8 cellular contexts compared by ENCODE assay signal in the genomic region with DNA sequence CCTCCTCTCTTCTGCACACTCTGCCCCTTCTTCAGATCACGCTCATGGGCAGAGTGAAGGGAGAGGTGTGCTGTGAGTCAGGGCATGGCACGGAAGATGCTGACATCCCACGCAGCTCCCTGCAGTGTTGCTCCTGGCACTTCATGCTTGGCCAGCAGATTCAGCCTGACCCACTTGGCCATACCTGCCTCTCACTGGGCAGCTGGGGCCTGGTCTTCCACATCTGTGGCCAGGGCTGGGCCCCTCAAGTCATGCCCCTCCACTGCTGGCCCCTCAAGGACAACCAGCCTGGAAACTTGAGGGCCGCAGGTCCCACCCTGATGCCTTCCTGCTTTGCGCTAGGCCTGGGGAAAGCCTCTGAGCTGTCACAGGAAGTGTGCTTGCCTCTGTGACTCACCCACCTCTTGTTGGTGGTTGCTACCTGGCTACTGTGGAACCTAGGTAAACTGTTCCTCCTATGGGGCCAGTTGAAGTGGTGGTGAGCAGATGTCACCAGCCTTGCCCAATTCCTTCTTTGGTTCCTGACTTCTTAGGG. TPM values are rescaled to one million over a fixed set of nuclear protein-coding genes. Genes with fewer than 3 reads are reported as not detected.
DNase-seq lines count a peak whose midpoint lies in the region; ATAC-seq lines count a peak whose summit lies in the region.

No MANE protein-coding gene starts in this region.

- H3K36me3 Mint-ChIP-seq in activated naive CD4-positive, alpha-beta T cell treated with anti-CD3 and anti-CD28 coated beads, Interleukin-2, amount 50 U/mL, for 72 hours = no peaks in the 10 kb centered on the region

- ATAC-seq in activated naive CD4-positive, alpha-beta T cell treated with anti-CD3 and anti-CD28 coated beads, Interleukin-2, amount 50 U/mL, for 72 hours = peak; percentile 86 to 88
- no peak for ATAC-seq in GM21529 (IDR thresholded peaks at IDR 0.05; ENCODE audit: unreplicated experiment)
- ATAC-seq in GM21390 (IDR thresholded peaks at IDR 0.05; ENCODE audit: unreplicated experiment) = no peak

- no peaks in the 10 kb centered on the region for H3K9me3 Mint-ChIP-seq in activated naive CD4-positive, alpha-beta T cell treated with anti-CD3 and anti-CD28 coated beads, Interleukin-2, amount 50 U/mL, for 72 hours

- H3K27ac Mint-ChIP-seq in activated naive CD4-positive, alpha-beta T cell treated with anti-CD3 and anti-CD28 coated beads, Interleukin-2, amount 50 U/mL, for 72 hours = peak overlapping the region; percentile 65 to 66

- DNase-seq in activated gamma-delta T cell treated with Interleukin-2 at 50 U/mL for 16 hours (peak; percentile 65), activated gamma-delta T cell (lab: John Stamatoyannopoulos, UW) (no peak), renal cortical epithelial cell (ENCODE audit: low read depth) (peak; percentile 51), NCI-H345 treated with DMSO at 0.1 percent for 48 hours (lab: John Stamatoyannopoulos, UW; ENCODE audit: unreplicated experiment) (no peak), HuH-7.5 (ENCODE audit: low spot score) (no peak)
- peak; percentile 58 to 66 for DNase-seq in activated naive CD4-positive, alpha-beta T cell treated with anti-CD3 and anti-CD28 coated beads, Interleukin-2, amount 50 U/mL, for 72 hours (ENCODE audit: low spot score in 2 of 2)

RNA-seq across cellular contexts. Expression of gene BSN, which starts 48.7 kb away (rescaled TPM):
- under 1 TPM; 0.06 to 0.20 TPM for total RNA-seq in activated naive CD4-positive, alpha-beta T cell treated with anti-CD3 and anti-CD28 coated beads, Interleukin-2, amount 50 U/mL, for 72 hours
- 0.25 TPM in 1 of 2 replicates, not detected in the other for total RNA-seq in renal cortical epithelial cell

Comparison
In these comparisons a context has a peak if more than half of its experiments do, and no peak if none do; other contexts are left out.
1. DNase-seq: peak in activated gamma-delta T cell treated with Interleukin-2 at 50 U/mL for 16 hours (single experiment), activated naive CD4-positive, alpha-beta T cell treated with anti-CD3 and anti-CD28 coated beads, Interleukin-2, amount 50 U/mL, for 72 hours (2 of 2) and renal cortical epithelial cell (single experiment); none in activated gamma-delta T cell (single experiment), NCI-H345 treated with DMSO at 0.1 percent for 48 hours (single experiment) and HuH-7.5 (single experiment).
2. ATAC-seq: peak in activated naive CD4-positive, alpha-beta T cell treated with anti-CD3 and anti-CD28 coated beads, Interleukin-2, amount 50 U/mL, for 72 hours (2 of 2); none in GM21529 (single experiment) and GM21390 (single experiment).